1 cellular context compared by ENCODE assay signal in the genomic region with DNA sequence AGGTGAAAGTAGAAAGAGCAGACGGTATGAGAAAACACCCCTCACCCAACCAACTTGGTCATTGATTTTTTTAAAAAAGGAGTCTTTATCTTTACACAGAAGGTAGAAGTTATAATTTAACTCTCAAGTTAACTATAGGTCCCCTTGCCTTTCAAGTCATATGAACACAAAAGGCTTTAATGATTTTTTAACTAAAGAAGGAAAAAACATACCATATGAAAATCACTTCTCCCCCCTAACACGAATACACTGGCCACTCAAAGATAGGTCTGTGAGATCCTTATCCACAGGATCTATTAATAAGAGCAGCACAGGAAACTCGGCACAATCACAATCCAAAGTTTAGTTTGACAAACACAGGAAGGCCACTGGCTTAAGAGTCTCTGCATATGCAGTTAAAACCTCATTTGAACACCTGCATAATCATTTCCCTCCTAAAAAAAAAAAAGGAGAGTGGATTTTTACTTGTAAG.
TF ChIP-seq lines count a peak whose summit lies in the region.

No MANE protein-coding gene starts in this region.

TF ChIP-seq in H1, 55 proteins besides CTCF, POLR2A, EP300 and RAD21 (continued from another document):
- TF ChIP-seq ASH2L (IDR thresholded peaks at IDR 0.05; ENCODE audit: low read length) (no peak), JUN (IDR thresholded peaks at IDR 0.05; ENCODE audit: low read depth, low read length) (no peak), POLR2AphosphoS5 (IDR thresholded peaks at IDR 0.05; ENCODE audit: low read depth, low read length) (no peak), CHD2 (IDR thresholded peaks at IDR 0.05; ENCODE audit: low read length) (no peak), TBP (IDR thresholded peaks at IDR 0.05; ENCODE audit: low read depth, low read length) (no peak), SIRT6 (IDR thresholded peaks at IDR 0.05; ENCODE audit: low read length) (no peak), CBX5 (IDR thresholded peaks at IDR 0.05; ENCODE audit: low read depth, low read length) (no peak), BRCA1 (IDR thresholded peaks at IDR 0.05; ENCODE audit: low read depth, low read length) (no peak), FOSL1 (IDR thresholded peaks at IDR 0.05; ENCODE audit: insufficient read depth, low read depth, low read length) (no peak), CBX8 (IDR thresholded peaks at IDR 0.05; ENCODE audit: borderline replicate concordance, low read depth, low read length) (no peak), EZH2 (IDR thresholded peaks at IDR 0.05; ENCODE audit: low read depth, low read length, severe bottlenecking) (no peak), JUND (IDR thresholded peaks at IDR 0.05; ENCODE audit: low read length) (no peak), SAP30 (IDR thresholded peaks at IDR 0.05; ENCODE audit: insufficient read depth, insufficient replicate concordance, low read length) (no peak)
- TF ChIP-seq, protein P1, sequence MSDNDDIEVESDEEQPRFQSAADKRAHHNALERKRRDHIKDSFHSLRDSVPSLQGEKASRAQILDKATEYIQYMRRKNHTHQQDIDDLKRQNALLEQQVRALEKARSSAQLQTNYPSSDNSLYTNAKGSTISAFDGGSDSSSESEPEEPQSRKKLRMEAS (IDR thresholded peaks at IDR 0.05) = no peak
TF ChIP-seq in H1: peak in this region for 0.
